1 cellular context compared by ENCODE assay signal in the genomic region with DNA sequence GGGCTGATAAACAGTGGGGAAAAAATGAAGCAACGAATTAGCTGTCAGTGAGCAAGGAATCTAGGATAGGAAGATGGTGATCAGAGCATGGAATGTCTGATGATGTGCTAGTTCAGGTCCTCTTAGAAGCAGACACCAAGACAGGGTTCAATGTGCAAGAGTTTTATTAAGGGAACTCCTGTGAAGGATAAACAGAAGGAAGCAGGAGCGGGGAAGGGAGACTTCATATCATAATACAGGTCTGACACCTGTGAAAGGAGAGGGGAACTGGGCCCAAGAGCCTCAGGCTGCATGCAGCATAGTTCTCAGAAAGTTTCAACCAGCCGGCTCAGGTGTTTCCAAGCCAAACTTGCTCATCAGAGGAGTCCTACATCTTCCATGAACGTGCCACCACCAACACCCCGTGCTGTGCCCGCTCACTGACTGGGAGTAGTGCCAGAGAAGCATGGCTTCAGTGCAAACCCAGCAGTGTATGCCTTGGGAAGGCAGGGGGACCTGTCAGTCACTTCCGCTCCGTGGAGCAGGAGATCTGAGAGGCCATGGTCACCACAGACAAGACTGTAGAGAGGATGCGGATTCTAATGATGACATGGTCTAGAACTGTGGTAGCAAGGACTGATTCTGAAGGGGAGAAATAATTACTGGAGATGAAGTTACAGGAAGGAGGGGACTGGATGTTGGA.
TF ChIP-seq lines count a peak whose summit lies in the region.

No MANE protein-coding gene starts in this region.

TF ChIP-seq in GM23338, 12 proteins besides CTCF, POLR2A, EP300 and RAD21 (continued from another document):
- no peak for TF ChIP-seq NANOG (IDR thresholded peaks at IDR 0.05; ENCODE audit: borderline replicate concordance)
- TF ChIP-seq ZNF462 (CRISPR knock-in tag; IDR thresholded peaks at IDR 0.05): no peak
- no peak for TF ChIP-seq REST (IDR thresholded peaks at IDR 0.05; ENCODE audit: unreplicated experiment)
